17 cellular contexts compared by ENCODE assay signal in the genomic region with DNA sequence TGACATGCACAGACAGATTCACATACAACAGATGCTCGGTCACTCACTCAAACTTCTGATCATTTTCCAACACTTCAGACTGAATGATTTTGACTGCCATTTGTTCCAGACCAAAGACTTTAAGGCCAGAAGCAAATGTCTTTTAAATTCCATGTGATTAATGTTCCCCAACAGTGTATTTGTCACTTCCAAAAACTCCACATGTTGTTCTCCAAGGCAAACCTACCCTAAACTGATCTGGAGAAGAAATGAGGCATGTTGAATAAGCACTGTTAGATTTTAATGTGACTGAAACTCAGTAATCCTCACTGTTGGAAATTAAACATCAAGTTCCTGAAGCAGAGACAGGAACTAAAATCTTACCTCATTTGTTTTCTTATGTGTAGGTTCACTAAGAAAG.
DNase-seq lines count a peak whose midpoint lies in the region; FAIRE-seq and TF ChIP-seq lines count a peak whose summit lies in the region.
"Had no signal": no experiment of that assay in that cellular context is flagged by ENCODE, and none has a peak within 500 bp of the region (broad histone marks: within the 10 kb centered on the region; RNA-seq: fewer than 3 reads in every experiment).

No MANE protein-coding gene starts in this region.

- no peaks in the 10 kb centered on the region for H3K9me2 ChIP-seq in MM.1S (replicated peaks; ENCODE audit: insufficient read depth, low read length)

- H3K36me3 ChIP-seq in kidney (ENCODE audit: control insufficient read depth in 1 of 2, insufficient read depth in 2 of 2, low read length in 2 of 2) (no peaks in the 10 kb centered on the region), tibial artery (no peaks in the 10 kb centered on the region), MM.1S (replicated peaks; ENCODE audit: insufficient read depth, low read length) (no peaks in the 10 kb centered on the region)

- no peaks in the 10 kb centered on the region for H4K20me1 ChIP-seq in MM.1S (ENCODE audit: insufficient read depth, low read length)

- H3K27ac ChIP-seq in kidney (ENCODE audit: low read depth in 2 of 2, low read length in 2 of 2) (no peak overlapping the region), tibial artery (peak overlapping the region; percentile 46 to 66), MM.1S (ENCODE audit: low read length) (no peak overlapping the region)

- H3K4me2 ChIP-seq in MM.1S (ENCODE audit: low read depth, low read length): no peak overlapping the region

- no peaks in the 10 kb centered on the region for H3F3A ChIP-seq in MM.1S (ENCODE audit: insufficient read depth, low read length)

- DNase-seq in NCI-H446 (lab: John Stamatoyannopoulos, UW) (peak; percentile 73 to 88), kidney (no peak), myocyte (ENCODE audit: low read depth) (peak; percentile 9), tibial artery (no peak), MM.1S (no peak), GDM1 (lab: John Stamatoyannopoulos, UW) (no peak), NCI-H510A treated with DMSO at 0.1 percent for 48 hours (lab: John Stamatoyannopoulos, UW) (no peak)
- DNase-seq: ACHN; C1 segment of cervical spinal cord; CD4-positive, alpha-beta memory T cell; DMS153; DMS79 treated with DMSO at 0.1 percent for 48 hours; EL; GOT3; H9 had no signal

- H3K4me3 ChIP-seq in kidney (ENCODE audit: low read length in 2 of 2) (no peak overlapping the region), tibial artery (no peak overlapping the region), MM.1S (ENCODE audit: low read length) (no peak overlapping the region)

- no peaks in the 10 kb centered on the region for H3K79me2 ChIP-seq in MM.1S (ENCODE audit: low read length)

- H3K9me3 ChIP-seq in kidney (ENCODE audit: control insufficient read depth in 1 of 2, low read length in 2 of 2): no peaks in the 10 kb centered on the region
- H3K9me3 ChIP-seq in tibial artery: no peaks in the 10 kb centered on the region
- H3K9me3 ChIP-seq in MM.1S (replicated peaks; ENCODE audit: insufficient read depth, low read length): no peaks in the 10 kb centered on the region

- intact Hi-C loops in kidney (cut with DNase I) (no loop called here), tibial artery (cut with DNase I; ENCODE audit: low total_unique reads) (no loop called here)

- H2AFZ ChIP-seq in MM.1S (ENCODE audit: low read length): no peak overlapping the region

- no peaks in the 10 kb centered on the region for H3K27me3 ChIP-seq in tibial artery
- no peaks in the 10 kb centered on the region for H3K27me3 ChIP-seq in MM.1S (replicated peaks; ENCODE audit: insufficient read depth, low read length)

- H3K4me1 ChIP-seq in kidney (ENCODE audit: control insufficient read depth in 1 of 2, insufficient read depth in 1 of 2, low read depth in 1 of 2, low read length in 2 of 2) (no peaks in the 10 kb centered on the region), tibial artery (peaks cover 0 to 39% (median 12%) of the 10 kb centered on the region in 4 donors), MM.1S (ENCODE audit: low read length) (no peaks in the 10 kb centered on the region)

- peak; percentile 15 for FAIRE-seq in kidney (lab: Jason Lieb, UNC)
- FAIRE-seq: G401.6, GM12892 had no signal

- H3K9ac ChIP-seq in kidney (ENCODE audit: low read length in 2 of 2) (no peak overlapping the region), MM.1S (ENCODE audit: low read length) (no peak overlapping the region)

- no peak for TF ChIP-seq CTCF in kidney (IDR thresholded peaks at IDR 0.05; ENCODE audit: borderline replicate concordance, extremely low read depth, insufficient read depth)
- no peak for TF ChIP-seq CTCF in tibial artery (IDR thresholded peaks at IDR 0.05)
- TF ChIP-seq CTCF in MM.1S (IDR thresholded peaks at IDR 0.05; ENCODE audit: low read length): no peak

Comparison
In these comparisons a context has a peak if more than half of its experiments do, and no peak if none do; other contexts are left out.
1. DNase-seq: peak in NCI-H446 (2 of 2) and myocyte (single experiment); none in kidney (single experiment), tibial artery (0 of 2), MM.1S (single experiment), GDM1 (single experiment) and NCI-H510A treated with DMSO at 0.1 percent for 48 hours (single experiment).
2. H3K27ac ChIP-seq: peak in tibial artery (2 of 2); none in kidney (0 of 2) and MM.1S (single experiment).